Comparison of ENCODE assay signal across 10 cellular contexts in the genomic region with DNA sequence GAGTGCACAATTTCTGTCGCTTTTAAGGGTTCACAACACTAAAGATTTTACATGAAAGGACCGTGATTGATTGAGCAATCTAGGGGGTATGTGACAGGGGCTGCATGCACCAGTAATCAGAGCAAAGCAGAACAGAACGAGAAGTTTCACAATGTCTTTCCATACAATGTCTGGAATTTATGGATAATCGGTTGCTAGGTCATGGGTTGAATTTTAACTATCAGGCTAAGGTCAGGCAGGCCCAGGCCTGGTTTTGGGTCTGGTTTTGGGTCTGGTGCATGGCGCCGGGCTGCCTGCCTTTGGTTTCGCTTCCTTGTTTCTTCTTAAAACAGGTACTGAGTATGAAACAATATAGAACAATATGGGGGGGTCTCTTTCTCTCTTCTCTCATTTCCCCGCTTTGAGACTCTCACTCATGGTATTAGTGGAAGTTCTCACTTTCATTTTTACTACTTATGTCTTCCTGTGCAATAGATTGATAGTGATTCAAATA. TPM values are rescaled to one million over a fixed set of nuclear protein-coding genes. Genes with fewer than 3 reads are reported as not detected.
DNase-seq lines count a peak whose midpoint lies in the region; ATAC-seq and TF ChIP-seq lines count a peak whose summit lies in the region.
"Not testable (repeated sequence)": the region's sequence is repeated elsewhere in the genome, so short reads cannot be mapped to it uniquely, and the experiment has no call there.
"Had no signal": no experiment of that assay in that cellular context is flagged by ENCODE, and none has a peak within 500 bp of the region (broad histone marks: within the 10 kb centered on the region; RNA-seq: fewer than 3 reads in every experiment).

No MANE protein-coding gene starts in this region.

- H3K4me3 Mint-ChIP-seq in Caco-2 (ENCODE audit: unreplicated experiment) = peak overlapping the region; percentile 21
- peak overlapping the region; percentile 38 for H3K4me3 Mint-ChIP-seq in activated CD4-positive, alpha-beta memory T cell treated with anti-CD3 and anti-CD28 coated beads, Interleukin-2, amount 10 ng/mL, durations not matched to agents 7 days and 5 days
- H3K4me3 Mint-ChIP-seq in activated naive CD8-positive, alpha-beta T cell treated with anti-CD3 and anti-CD28 coated beads for 36 hours = peak overlapping the region; percentile 19
- peak overlapping the region; percentile 69 to 89 (median 78) for H3K4me3 Mint-ChIP-seq in naive B cell
- H3K4me3 Mint-ChIP-seq in stimulated activated naive CD8-positive, alpha-beta T cell treated with anti-CD3 and anti-CD28 coated beads, Interleukin-15, Interleukin-2, amounts not matched to agents 100 ng/mL and 50 ng/mL, for 24 hours = peak overlapping the region; percentile 30

- BruUV-seq in Caco-2 (replicated peaks; lab: Mats Ljungman, UMichigan) = not testable (repeated sequence)

- H3K27ac Mint-ChIP-seq in Caco-2 (ENCODE audit: unreplicated experiment) (peak overlapping the region; percentile 25), naive B cell (peak overlapping the region; percentile 86 to 98 (median 96))
- peak overlapping the region; percentile 67 for H3K27ac Mint-ChIP-seq in activated CD4-positive, alpha-beta memory T cell treated with anti-CD3 and anti-CD28 coated beads, Interleukin-2, amount 10 ng/mL, durations not matched to agents 7 days and 5 days
- peak overlapping the region; percentile 73 for H3K27ac Mint-ChIP-seq in activated naive CD8-positive, alpha-beta T cell treated with anti-CD3 and anti-CD28 coated beads for 36 hours
- H3K27ac Mint-ChIP-seq in stimulated activated naive CD8-positive, alpha-beta T cell treated with anti-CD3 and anti-CD28 coated beads, Interleukin-15, Interleukin-2, amounts not matched to agents 100 ng/mL and 50 ng/mL, for 24 hours = peak overlapping the region; percentile 66

- peak overlapping the region; percentile 58 for H3K4me2 ChIP-seq in OCI-LY3 (ENCODE audit: low read length)

- ATAC-seq in GM19395 (IDR thresholded peaks at IDR 0.05; ENCODE audit: unreplicated experiment) = peak; percentile 56
- peak; percentile 38 for ATAC-seq in HG03342 (IDR thresholded peaks at IDR 0.05; ENCODE audit: unreplicated experiment)
- ATAC-seq in naive B cell (ENCODE audit: low read depth in 2 of 2) = peak; percentile 56 to 57

- H3K79me2 ChIP-seq in OCI-LY3 (ENCODE audit: low read length) = peaks cover 40% of the 10 kb centered on the region

- H3K36me3 Mint-ChIP-seq in Caco-2 (ENCODE audit: insufficient read depth, unreplicated experiment) = peaks cover 13% of the 10 kb centered on the region
- peaks cover 18% of the 10 kb centered on the region for H3K36me3 Mint-ChIP-seq in activated CD4-positive, alpha-beta memory T cell treated with anti-CD3 and anti-CD28 coated beads, Interleukin-2, amount 10 ng/mL, durations not matched to agents 7 days and 5 days (ENCODE audit: low read depth)
- not testable (repeated sequence) for H3K36me3 Mint-ChIP-seq in activated naive CD8-positive, alpha-beta T cell treated with anti-CD3 and anti-CD28 coated beads for 36 hours; naive B cell; stimulated activated naive CD8-positive, alpha-beta T cell treated with anti-CD3 and anti-CD28 coated beads, Interleukin-15, Interleukin-2, amounts not matched to agents 100 ng/mL and 50 ng/mL, for 24 hours (ENCODE audit: low read depth)

- H2AFZ ChIP-seq in OCI-LY3 (ENCODE audit: low read depth, low read length) = not testable (repeated sequence)

- not testable (repeated sequence) for H3K4me3 ChIP-seq in Caco-2 (ENCODE audit: low read depth, low read length)
- H3K4me3 ChIP-seq in OCI-LY3 (ENCODE audit: low read length) = peak overlapping the region; percentile 18; the same call in 1 of the 2 replicates

- not testable (repeated sequence) for H3K9me3 Mint-ChIP-seq in Caco-2 (ENCODE audit: unreplicated experiment); activated CD4-positive, alpha-beta memory T cell treated with anti-CD3 and anti-CD28 coated beads, Interleukin-2, amount 10 ng/mL, durations not matched to agents 7 days and 5 days; activated naive CD8-positive, alpha-beta T cell treated with anti-CD3 and anti-CD28 coated beads for 36 hours; naive B cell; stimulated activated naive CD8-positive, alpha-beta T cell treated with anti-CD3 and anti-CD28 coated beads, Interleukin-15, Interleukin-2, amounts not matched to agents 100 ng/mL and 50 ng/mL, for 24 hours

- not testable (repeated sequence) for H3K27me3 Mint-ChIP-seq in Caco-2 (ENCODE audit: insufficient read depth, unreplicated experiment); activated CD4-positive, alpha-beta memory T cell treated with anti-CD3 and anti-CD28 coated beads, Interleukin-2, amount 10 ng/mL, durations not matched to agents 7 days and 5 days; activated naive CD8-positive, alpha-beta T cell treated with anti-CD3 and anti-CD28 coated beads for 36 hours; naive B cell; stimulated activated naive CD8-positive, alpha-beta T cell treated with anti-CD3 and anti-CD28 coated beads, Interleukin-15, Interleukin-2, amounts not matched to agents 100 ng/mL and 50 ng/mL, for 24 hours

- CTCF ChIA-PET in Caco-2 (lab: Charles Lee) = not testable (repeated sequence)
- CTCF ChIA-PET in activated CD4-positive, alpha-beta memory T cell treated with anti-CD3 and anti-CD28 coated beads, Interleukin-2, amount 10 ng/mL, durations not matched to agents 7 days and 5 days (lab: Charles Lee) = interaction anchor here (0.6 to 4.3 kb wide), 5 partner anchors 11 to 381 kb away, joined by 3 to 18 read pairs (median 4); a partner anchor contains a TSS

- POLR2A ChIA-PET in Caco-2 (lab: Charles Lee) = interaction anchor here (1.2 kb wide), 1 partner anchor 14 kb away, joined by 7 read pairs; no protein-coding TSS in a partner anchor
- POLR2A ChIA-PET in activated CD4-positive, alpha-beta memory T cell treated with anti-CD3 and anti-CD28 coated beads, Interleukin-2, amount 10 ng/mL, durations not matched to agents 7 days and 5 days (lab: Charles Lee) = interaction anchor here (1.0 to 2.8 kb wide), 4 partner anchors 9 to 18 kb away, joined by 5 to 12 read pairs (median 7); a partner anchor contains a TSS

- peak overlapping the region; percentile 72 for H3K9ac ChIP-seq in OCI-LY3 (ENCODE audit: low read length)

- H3K27ac ChIP-seq in OCI-LY3 (ENCODE audit: low read length) = peak overlapping the region; percentile 92

- DNase-seq in Caco-2 (peak in 1 of 2 experiments; percentile 37), naive B cell (peak; percentile 87)
- DNase-seq in activated CD4-positive, alpha-beta memory T cell treated with anti-CD3 and anti-CD28 coated beads, Interleukin-2, amount 10 ng/mL, durations not matched to agents 7 days and 5 days; activated naive CD8-positive, alpha-beta T cell treated with anti-CD3 and anti-CD28 coated beads for 36 hours: not testable (repeated sequence)

- TF ChIP-seq CTCF in Caco-2 (IDR thresholded peaks at IDR 0.05; ENCODE audit: insufficient read depth in 1 of 2, low read depth in 1 of 2, low read length in 1 of 2, severe bottlenecking in 1 of 2, unreplicated experiment in 1 of 2); OCI-LY3 (IDR thresholded peaks at IDR 0.05; ENCODE audit: low read depth, low read length): not testable (repeated sequence)

- intact Hi-C loops in Caco-2 (cut with micrococcal nuclease; ENCODE audit: unreplicated experiment) = not testable (repeated sequence)

- H3K4me1 ChIP-seq in Caco-2 (peaks cover 24% of the 10 kb centered on the region), OCI-LY3 (ENCODE audit: low read length) (peaks cover 83% of the 10 kb centered on the region)

- H3K4me1 Mint-ChIP-seq in Caco-2 (ENCODE audit: low read depth, unreplicated experiment) = peaks cover 26% of the 10 kb centered on the region
- peaks cover 41% of the 10 kb centered on the region for H3K4me1 Mint-ChIP-seq in activated CD4-positive, alpha-beta memory T cell treated with anti-CD3 and anti-CD28 coated beads, Interleukin-2, amount 10 ng/mL, durations not matched to agents 7 days and 5 days
- H3K4me1 Mint-ChIP-seq in activated naive CD8-positive, alpha-beta T cell treated with anti-CD3 and anti-CD28 coated beads for 36 hours = peaks cover 26% of the 10 kb centered on the region
- H3K4me1 Mint-ChIP-seq in naive B cell = peaks cover 40 to 85% (median 62%) of the 10 kb centered on the region in 3 donors
- H3K4me1 Mint-ChIP-seq in stimulated activated naive CD8-positive, alpha-beta T cell treated with anti-CD3 and anti-CD28 coated beads, Interleukin-15, Interleukin-2, amounts not matched to agents 100 ng/mL and 50 ng/mL, for 24 hours (ENCODE audit: low read depth) = peaks cover 38% of the 10 kb centered on the region

- H3K9me3 ChIP-seq in Caco-2; OCI-LY3 (ENCODE audit: insufficient read depth, low read length): not testable (repeated sequence)

- H3K36me3 ChIP-seq in Caco-2 (ENCODE audit: control insufficient read depth, insufficient read depth, low read length) = not testable (repeated sequence)
- H3K36me3 ChIP-seq in OCI-LY3 (replicated peaks; ENCODE audit: low read depth, low read length) = peaks cover 16% of the 10 kb centered on the region

- H3K27me3 ChIP-seq in Caco-2 (replicated peaks; ENCODE audit: control insufficient read depth, insufficient read depth, low read length); OCI-LY3 (ENCODE audit: low read depth, low read length): not testable (repeated sequence)

- H4K20me1 ChIP-seq in OCI-LY3 (ENCODE audit: insufficient read depth, low read length) = not testable (repeated sequence)

RNA-seq across cellular contexts. Expression of a gene that starts 18.0 kb away (rescaled TPM):
- 20.6 and 24.6 TPM in 2 replicates for total RNA-seq in Caco-2 (2022)
- total RNA-seq in activated CD4-positive, alpha-beta memory T cell treated with anti-CD3 and anti-CD28 coated beads, Interleukin-2, amount 10 ng/mL, durations not matched to agents 7 days and 5 days = 1 to 10 TPM; 4.2 to 4.3 TPM
- under 1 TPM; 0.56 to 0.64 TPM for total RNA-seq in activated naive CD8-positive, alpha-beta T cell treated with anti-CD3 and anti-CD28 coated beads for 36 hours
- polyA plus RNA-seq in naive B cell (ENCODE audit: low read depth in 6 of 6) = under 1 TPM in 2 of 6 donors, not detected in 4; 0.08 to 0.12 TPM
- total RNA-seq: MCF 10A had no signal

RNA-seq across cellular contexts. Expression of a gene that starts 18.3 kb away (rescaled TPM):
- 1.2 and 1.6 TPM in 2 replicates for total RNA-seq in Caco-2 (2022)
- 1 to 10 TPM; 3.2 to 3.9 TPM for total RNA-seq in activated CD4-positive, alpha-beta memory T cell treated with anti-CD3 and anti-CD28 coated beads, Interleukin-2, amount 10 ng/mL, durations not matched to agents 7 days and 5 days
- 10 to 100 TPM; 16.1 to 18.1 TPM for total RNA-seq in activated naive CD8-positive, alpha-beta T cell treated with anti-CD3 and anti-CD28 coated beads for 36 hours
- polyA plus RNA-seq in naive B cell (ENCODE audit: low read depth in 6 of 6) = 1 to 10 TPM in 3 of 6 donors, under 1 TPM in 2, not detected in 1; 0.38 to 1.8 (median 1.1) TPM
- total RNA-seq: mononuclear cell had no signal

RNA-seq across cellular contexts. Expression of a gene that starts 29.1 kb away (rescaled TPM):
- 38.3 and 40.3 TPM in 2 replicates for total RNA-seq in Caco-2 (2022)
- total RNA-seq in activated CD4-positive, alpha-beta memory T cell treated with anti-CD3 and anti-CD28 coated beads, Interleukin-2, amount 10 ng/mL, durations not matched to agents 7 days and 5 days = 10 to 100 TPM; 79.7 to 86.2 TPM
- 10 to 100 TPM; 49.6 TPM for total RNA-seq in activated naive CD8-positive, alpha-beta T cell treated with anti-CD3 and anti-CD28 coated beads for 36 hours
- polyA plus RNA-seq in naive B cell (ENCODE audit: low read depth in 6 of 6) = 100 to 1,000 TPM in 1 of 6 donors, 10 to 100 TPM in 5; 70.9 to 115 (median 76.1) TPM

RNA-seq across cellular contexts. Expression of a gene that starts 37.0 kb away (rescaled TPM):
- 128 TPM in 2 replicates for total RNA-seq in Caco-2 (2022)
- total RNA-seq in activated CD4-positive, alpha-beta memory T cell treated with anti-CD3 and anti-CD28 coated beads, Interleukin-2, amount 10 ng/mL, durations not matched to agents 7 days and 5 days = 100 to 1,000 TPM; 117 to 119 TPM
- 100 to 1,000 TPM; 191 to 196 TPM for total RNA-seq in activated naive CD8-positive, alpha-beta T cell treated with anti-CD3 and anti-CD28 coated beads for 36 hours
- polyA plus RNA-seq in naive B cell (ENCODE audit: low read depth in 6 of 6) = 10 to 100 TPM; 22.9 to 46.7 (median 32.1) TPM

Comparison
In these comparisons a context has a peak if more than half of its experiments do, and no peak if none do; other contexts are left out.
1. H3K27ac Mint-ChIP-seq: peak in every context shown above with its lines; median percentile 96 in naive B cell; 73 in activated naive CD8-positive, alpha-beta T cell treated with anti-CD3 and anti-CD28 coated beads for 36 hours; 67 in activated CD4-positive, alpha-beta memory T cell treated with anti-CD3 and anti-CD28 coated beads, Interleukin-2, amount 10 ng/mL, durations not matched to agents 7 days and 5 days; 66 in stimulated activated naive CD8-positive, alpha-beta T cell treated with anti-CD3 and anti-CD28 coated beads, Interleukin-15, Interleukin-2, amounts not matched to agents 100 ng/mL and 50 ng/mL, for 24 hours; 25 in Caco-2.
2. H3K4me3 Mint-ChIP-seq: peak in every context shown above with its lines; median percentile 78 in naive B cell; 38 in activated CD4-positive, alpha-beta memory T cell treated with anti-CD3 and anti-CD28 coated beads, Interleukin-2, amount 10 ng/mL, durations not matched to agents 7 days and 5 days; 30 in stimulated activated naive CD8-positive, alpha-beta T cell treated with anti-CD3 and anti-CD28 coated beads, Interleukin-15, Interleukin-2, amounts not matched to agents 100 ng/mL and 50 ng/mL, for 24 hours; 21 in Caco-2; 19 in activated naive CD8-positive, alpha-beta T cell treated with anti-CD3 and anti-CD28 coated beads for 36 hours.